ENCODE assay signal across 23 cellular contexts in genomic region chr1:54679706-54680105, GRCh38. TPM values are rescaled to one million over a fixed set of nuclear protein-coding genes. Genes with fewer than 3 reads are reported as not detected.
A peak's percentile ranks its signal among the peaks of the same experiment; 100 is the strongest.
DNase-seq lines count a peak whose midpoint lies in the region; ATAC-seq, FAIRE-seq and TF ChIP-seq lines count a peak whose summit lies in the region.
"Had no signal": no experiment of that assay in that cellular context is flagged by ENCODE, and none has a peak within 500 bp of the region (broad histone marks: within the 10 kb centered on the region; RNA-seq: fewer than 3 reads in every experiment).

No MANE protein-coding gene starts in this region.

- H3K9ac ChIP-seq in H1 (replicated peaks in 1 of 4; ENCODE audit: extremely low read depth in 1 of 4, low read depth in 3 of 4, low read length in 3 of 4) (no peak overlapping the region), neural cell (ENCODE audit: low read length) (no peak overlapping the region), GM23248 (no peak overlapping the region)

- whole genome bisulfite sequencing in H1 (ENCODE audit: extremely low coverage in 1 of 2, insufficient coverage in 1 of 2, insufficient read length in 1 of 2, insufficient replicate concordance in 2 of 2, low coverage in 1 of 2, low lambda C conversion rate in 2 of 2, missing lambda C conversion rate in 1 of 2), 2 experiments, result 78% methylated on average over 6 of the region's 7 CpGs; no CpG with 5 or more reads in 1 of the 2 experiments
- 43 to 59% methylated on average over 5 to 7 of the region's 7 CpGs for WGBS in GM23248 (ENCODE audit: low coverage in 1 of 2, low lambda C conversion rate in 2 of 2, missing lambda C conversion rate in 2 of 2), 2 experiments

- H3K36me3 ChIP-seq in GM23338 (ENCODE audit: insufficient read depth) (no peaks in the 10 kb centered on the region), H7 (replicated peaks; ENCODE audit: control insufficient read depth, insufficient read depth, low read length) (no peaks in the 10 kb centered on the region), H1 (ENCODE audit: control insufficient read depth in 2 of 4, insufficient read depth in 4 of 4, low read length in 3 of 4) (no peaks in the 10 kb centered on the region), neural cell (ENCODE audit: insufficient read depth, low read length) (no peaks in the 10 kb centered on the region), GM23248 (ENCODE audit: low read depth) (no peaks in the 10 kb centered on the region)
- H3K36me3 ChIP-seq: HAP-1 had no signal

- no peak overlapping the region for H3K56ac ChIP-seq in H1 (replicated peaks; ENCODE audit: insufficient read length, low read depth, low read length)

- no peak overlapping the region for H3K4ac ChIP-seq in H1 (replicated peaks; ENCODE audit: insufficient read length, low read depth, low read length)

- no peaks in the 10 kb centered on the region for H3K79me1 ChIP-seq in H1 (ENCODE audit: low read depth, low read length)

- in situ Hi-C loops in GM23248 (cut with MboI), result no loop called here

- no peak for TF ChIP-seq POLR2A in H1 (IDR thresholded peaks at IDR 0.05; ENCODE audit: control extremely low read depth in 1 of 2, low read depth in 2 of 2, low read length in 2 of 2)

- POLR2A ChIA-PET in H1 (lab: Charles Lee; ENCODE audit: partially characterized antibody), result interaction anchor here (1.7 to 1.8 kb wide), 2 partner anchors 36 to 83 kb away, joined by 3 to 4 read pairs; partner anchors contain the start of gene TTC4

- no peak overlapping the region for H4K8ac ChIP-seq in H1 (ENCODE audit: extremely low read depth, insufficient read depth, low read length)

- no peaks in the 10 kb centered on the region for H3K4me1 ChIP-seq in GM23338 (ENCODE audit: insufficient read depth)
- H3K4me1 ChIP-seq in H1 (replicated peaks in 1 of 4; ENCODE audit: control insufficient read depth in 3 of 4, insufficient read depth in 4 of 4, low read length in 3 of 4), result peaks cover 0 to 9% (median 3%) of the 10 kb centered on the region in 4 experiments; a peak in 3 of 7 replicates
- no peaks in the 10 kb centered on the region for H3K4me1 ChIP-seq in GM23248 (ENCODE audit: insufficient read depth)
- H3K4me1 ChIP-seq: HAP-1 had no signal

- no peak overlapping the region for H2BK15ac ChIP-seq in H1 (ENCODE audit: low read length)

- DNase-seq in GM23338 (ENCODE audit: low spot score), result no peak
- DNase-seq in H7, result peak; percentile 34
- no peak for DNase-seq in H1 (ENCODE audit: low read depth in 1 of 2, low spot score in 2 of 2)
- DNase-seq in islet precursor cell, result no peak
- no peak for DNase-seq in NCI-H1092 (lab: John Stamatoyannopoulos, UW)
- no peak for DNase-seq in H4 (ENCODE audit: low spot score)
- DNase-seq in GM23248, result no peak
- DNase-seq: C1 segment of cervical spinal cord; Calu3; CD4-positive, alpha-beta memory T cell; COR-L47; DMS79 treated with DMSO at 0.1 percent for 48 hours; GF-D8; HFFc6 had no signal

- H3K23ac ChIP-seq in H1 (ENCODE audit: insufficient read length), result no peak overlapping the region

- H2AFZ ChIP-seq in GM23338 (peak overlapping the region; percentile 47; the same call in 1 of the 2 replicates), H1 (ENCODE audit: low read length) (no peak overlapping the region), neural cell (ENCODE audit: low read depth, low read length) (no peak overlapping the region), GM23248 (no peak overlapping the region)

- H3K23me2 ChIP-seq in H1 (ENCODE audit: low read depth, low read length), result no peaks in the 10 kb centered on the region

- no peak overlapping the region for H2BK5ac ChIP-seq in H1 (ENCODE audit: low read depth, low read length)

- CTCF ChIA-PET in H1 (lab: Charles Lee; ENCODE audit: partially characterized antibody), result interaction anchor here (0.5 to 5.6 kb wide), 9 partner anchors 9 to 168 kb away, joined by 3 to 33 read pairs (median 4); partner anchors contain the start of genes TTC22 and TTC4

- no peak overlapping the region for H3K4me3 ChIP-seq in GM23338
- H3K4me3 ChIP-seq in H7 (ENCODE audit: insufficient read depth, low read depth, low read length), result no peak overlapping the region
- no peak overlapping the region for H3K4me3 ChIP-seq in H1 (ENCODE audit: extremely low read depth in 1 of 4, insufficient read depth in 2 of 4, low read depth in 3 of 4, low read length in 4 of 4)
- H3K4me3 ChIP-seq in neural cell (ENCODE audit: low read length), result no peak overlapping the region
- no peak overlapping the region for H3K4me3 ChIP-seq in GM23248
- H3K4me3 ChIP-seq: HAP-1 had no signal

- TF ChIP-seq RAD21 in H1 (IDR thresholded peaks at IDR 0.05 in 1 of 2, conservative IDR thresholded peaks at IDR 0.05 in 1 of 2; ENCODE audit: low read depth in 2 of 2, low read length in 2 of 2) (no peak), neural cell (conservative IDR thresholded peaks at IDR 0.05) (no peak)

- H3F3A ChIP-seq in GM23338 (replicated peaks; ENCODE audit: low read depth) (no peaks in the 10 kb centered on the region), neural cell (ENCODE audit: insufficient read depth, low read length, poor library complexity, severe bottlenecking) (no peaks in the 10 kb centered on the region), GM23248 (ENCODE audit: insufficient read depth) (no peaks in the 10 kb centered on the region)

- H3K27me3 ChIP-seq in GM23338 (ENCODE audit: insufficient read depth) (no peaks in the 10 kb centered on the region), H7 (ENCODE audit: control insufficient read depth, insufficient read depth, low read length) (no peaks in the 10 kb centered on the region), H1 (replicated peaks in 1 of 4; ENCODE audit: control insufficient read depth in 3 of 4, extremely low read depth in 1 of 4, insufficient read depth in 3 of 4, low read length in 3 of 4) (no peaks in the 10 kb centered on the region), neural cell (ENCODE audit: insufficient read depth, low read depth, low read length) (no peaks in the 10 kb centered on the region), GM23248 (replicated peaks; ENCODE audit: insufficient read depth) (peaks cover 13% of the 10 kb centered on the region)

- H3K36me3 Mint-ChIP-seq in GM23338 (ENCODE audit: low read depth), result no peaks in the 10 kb centered on the region
- H3K36me3 Mint-ChIP-seq: CD4-positive, alpha-beta memory T cell had no signal

- no peak for FAIRE-seq in H1 (lab: Jason Lieb, UNC)
- FAIRE-seq: GM12891, GM18507 had no signal

- no peaks in the 10 kb centered on the region for H3K9me3 Mint-ChIP-seq in GM23338
- H3K9me3 Mint-ChIP-seq: CD4-positive, alpha-beta memory T cell; HFFc6 had no signal

- no peak for TF ChIP-seq EP300 in H1 (IDR thresholded peaks at IDR 0.05; ENCODE audit: borderline replicate concordance in 1 of 2, low read depth in 2 of 2, low read length in 2 of 2)
- TF ChIP-seq EP300 in neural cell (conservative IDR thresholded peaks at IDR 0.05; ENCODE audit: poor library complexity, severe bottlenecking), result no peak

- no peaks in the 10 kb centered on the region for H3K9me3 ChIP-seq in H1 (ENCODE audit: insufficient read depth in 2 of 2, low read depth in 1 of 2, low read length in 1 of 2)
- no peaks in the 10 kb centered on the region for H3K9me3 ChIP-seq in neural cell (ENCODE audit: low read length)
- H3K9me3 ChIP-seq in GM23248 (ENCODE audit: low read depth), result no peaks in the 10 kb centered on the region
- H3K9me3 ChIP-seq: HAP-1 had no signal

- H3K4me3 Mint-ChIP-seq in GM23338, result no peak overlapping the region
- H3K4me3 Mint-ChIP-seq: CD4-positive, alpha-beta memory T cell; HFFc6 had no signal

- H2BK120ac ChIP-seq in H1 (replicated peaks; ENCODE audit: low read depth, low read length), result no peak overlapping the region

- H2AK5ac ChIP-seq in H1 (ENCODE audit: low read depth, low read length), result no peak overlapping the region

- H3K27ac ChIP-seq in GM23338 (ENCODE audit: low read depth), result no peak overlapping the region
- no peak overlapping the region for H3K27ac ChIP-seq in H1 (ENCODE audit: low read depth, low read length)
- H3K27ac ChIP-seq in neural cell (ENCODE audit: low read length), result peak overlapping the region; percentile 93
- H3K27ac ChIP-seq in GM23248, result no peak overlapping the region

- 0 out of 2 replicates have a peak overlapping the region, but pooled peaks have one; percentile 17 for H2BK12ac ChIP-seq in H1 (ENCODE audit: low read depth, low read length)

- no peak overlapping the region for H3K27ac Mint-ChIP-seq in GM23338

- H4K20me1 ChIP-seq in GM23338 (replicated peaks; ENCODE audit: insufficient read depth), result no peaks in the 10 kb centered on the region
- H4K20me1 ChIP-seq in H1 (replicated peaks in 1 of 2; ENCODE audit: control insufficient read depth in 1 of 2, insufficient read depth in 2 of 2, low read length in 2 of 2), result no peaks in the 10 kb centered on the region
- H4K20me1 ChIP-seq in neural cell (ENCODE audit: insufficient read depth), result no peaks in the 10 kb centered on the region
- no peaks in the 10 kb centered on the region for H4K20me1 ChIP-seq in GM23248 (ENCODE audit: insufficient read depth)

- no peak overlapping the region for H4K91ac ChIP-seq in H1 (replicated peaks; ENCODE audit: insufficient read length, low read length)

- H3K27me3 Mint-ChIP-seq in GM23338 (ENCODE audit: insufficient read depth, low read depth, poor library complexity), result peaks cover 5% of the 10 kb centered on the region
- H3K27me3 Mint-ChIP-seq: CD4-positive, alpha-beta memory T cell had no signal

- no peaks in the 10 kb centered on the region for H3K9me2 ChIP-seq in GM23338 (ENCODE audit: insufficient read depth)
- H3K9me2 ChIP-seq in neural cell (ENCODE audit: insufficient read depth, low read length), result no peaks in the 10 kb centered on the region
- no peaks in the 10 kb centered on the region for H3K9me2 ChIP-seq in GM23248 (ENCODE audit: insufficient read depth)

- no peak overlapping the region for H4K5ac ChIP-seq in H1 (ENCODE audit: insufficient read length, low read depth, low read length)

- no peaks in the 10 kb centered on the region for H3K79me2 ChIP-seq in GM23338 (replicated peaks; ENCODE audit: insufficient read depth)
- H3K79me2 ChIP-seq in H1 (ENCODE audit: control insufficient read depth in 1 of 2, insufficient read depth in 2 of 2, low read length in 2 of 2), result no peaks in the 10 kb centered on the region
- no peaks in the 10 kb centered on the region for H3K79me2 ChIP-seq in neural cell (replicated peaks; ENCODE audit: insufficient read depth, low read length)
- H3K79me2 ChIP-seq in GM23248 (ENCODE audit: insufficient read depth), result no peaks in the 10 kb centered on the region

- H3K14ac ChIP-seq in H1 (ENCODE audit: insufficient read length), result no peak overlapping the region

- H3K4me2 ChIP-seq in GM23338 (no peak overlapping the region), H1 (ENCODE audit: insufficient read depth in 1 of 2, low read depth in 2 of 2, low read length in 2 of 2) (no peak overlapping the region), neural cell (ENCODE audit: low read length) (no peak overlapping the region), GM23248 (ENCODE audit: unreplicated experiment) (no peak overlapping the region)

- TF ChIP-seq CTCF in GM23338 (conservative IDR thresholded peaks at IDR 0.05; ENCODE audit: low read depth in 2 of 2) (no peak), H1 (IDR thresholded peaks at IDR 0.05; ENCODE audit: control extremely low read depth in 1 of 3, insufficient read depth in 1 of 3, low read depth in 1 of 3, low read length in 3 of 3) (no peak), neural cell (IDR thresholded peaks at IDR 0.05; ENCODE audit: poor library complexity, severe bottlenecking) (no peak)

- H3K4me1 Mint-ChIP-seq in GM23338, result peaks cover 11% of the 10 kb centered on the region

- no peak overlapping the region for H3K18ac ChIP-seq in H1 (ENCODE audit: extremely low read depth, low read length)

- ATAC-seq in GM23338, result peak; percentile 17; the same call in 1 of the 3 replicates

- H2BK20ac ChIP-seq in H1 (ENCODE audit: low read length), result no peak overlapping the region

RNA-seq across cellular contexts. Expression of gene TTC4, which starts 36.0 kb away (rescaled TPM):
- total RNA-seq in GM23338 (2014; rRNA removed; shearing (Covaris generic)), result 25.8 and 33.6 TPM in 2 replicates
- polyA plus RNA-seq in GM23338 (2016; fragmentation: Nextera tagmentation; extraction: Ambion mirVana) (24.8 and 25.1 TPM in 2 replicates), H1 (2011; rRNA removed) (17.6 and 21.0 TPM in 2 replicates), neural cell (22.5 and 27.2 TPM in 2 replicates), GM23248 (2016; fragmentation: Nextera tagmentation; extraction: Ambion mirVana) (24.2 and 25.1 TPM in 2 replicates)
- 35.8 and 37.3 TPM in 2 replicates for total RNA-seq in H7 (2014; rRNA removed; shearing (Covaris generic))
- 24.2 and 25.1 TPM in 2 replicates for total RNA-seq in H1 (2021; fragmentation: NEBNext Ultra II Directional; extraction: Animal tissue kit (Norgen Biotek cat#: 25700))
- 21.1 TPM for polyA plus RNA-seq in H1 (2011; cell fraction: cytosol; rRNA removed)
- polyA plus RNA-seq in H1 (2011; cell fraction: nucleus; rRNA removed), result 16.0 TPM
- polyA plus RNA-seq in H1 (2012, experiment 1 of 2), result 20.7 to 30.0 TPM (median 22.8 TPM) in 4 replicates
- polyA plus RNA-seq in H1 (2012, experiment 2 of 2), result 12.1 TPM
- polyA plus RNA-seq in H1 (2013, experiment 1 of 2), result 18.9 TPM
- polyA plus RNA-seq in H1 (2013, experiment 2 of 2), result 17.9 TPM
- 23.2 and 27.6 TPM in 2 replicates for polyA minus RNA-seq in H1 (2011; rRNA and poly(A)+ RNA removed)
- 10.3 TPM for polyA minus RNA-seq in H1 (2011; cell fraction: cytosol; rRNA and poly(A)+ RNA removed)
- 18.1 TPM for polyA minus RNA-seq in H1 (2011; cell fraction: nucleus; rRNA and poly(A)+ RNA removed)
- polyA minus RNA-seq in neural cell, result 27.0 and 43.2 TPM in 2 replicates
- total RNA-seq in H4 (2014; rRNA removed; shearing (Covaris generic)), result 47.8 and 52.9 TPM in 2 replicates
- total RNA-seq in GM23248 (2014; rRNA removed; shearing (Covaris generic)), result 20.4 and 27.1 TPM in 2 replicates

RNA-seq across cellular contexts. Expression of gene MROH7, which starts 38.1 kb away (rescaled TPM):
- total RNA-seq in GM23338 (2014; rRNA removed; shearing (Covaris generic)), result 0.17 TPM in 1 of 2 replicates, not detected in the other
- polyA plus RNA-seq in GM23338 (2016; fragmentation: Nextera tagmentation; extraction: Ambion mirVana), result not detected in 2 replicates
- 0.03 and 0.18 TPM in 2 replicates for total RNA-seq in H7 (2014; rRNA removed; shearing (Covaris generic))
- 0.07 TPM in 1 of 2 replicates, not detected in the other for total RNA-seq in H1 (2021; fragmentation: NEBNext Ultra II Directional; extraction: Animal tissue kit (Norgen Biotek cat#: 25700))
- polyA plus RNA-seq in H1 (2011; rRNA removed), result 0.20 and 0.27 TPM in 2 replicates
- 0.19 TPM for polyA plus RNA-seq in H1 (2011; cell fraction: cytosol; rRNA removed)
- polyA plus RNA-seq in H1 (2011; cell fraction: nucleus; rRNA removed), result 0.96 TPM
- 0.15 to 0.48 TPM (median 0.28 TPM) in 3 of 4 replicates, not detected in the other for polyA plus RNA-seq in H1 (2012, experiment 1 of 2)
- not detected for polyA plus RNA-seq in H1 (2012, experiment 2 of 2)
- polyA plus RNA-seq in H1 (2013, experiment 1 of 2), result 0.08 TPM
- 0.04 TPM for polyA plus RNA-seq in H1 (2013, experiment 2 of 2)
- 0.51 and 0.66 TPM in 2 replicates for polyA minus RNA-seq in H1 (2011; rRNA and poly(A)+ RNA removed)
- not detected for polyA minus RNA-seq in H1 (2011; cell fraction: cytosol; rRNA and poly(A)+ RNA removed)
- polyA minus RNA-seq in H1 (2011; cell fraction: nucleus; rRNA and poly(A)+ RNA removed), result 1.9 TPM
- polyA plus RNA-seq in neural cell, result not detected in 2 replicates
- polyA minus RNA-seq in neural cell, result not detected in 2 replicates
- not detected in 2 replicates for total RNA-seq in H4 (2014; rRNA removed; shearing (Covaris generic))
- 0.51 and 0.65 TPM in 2 replicates for total RNA-seq in GM23248 (2014; rRNA removed; shearing (Covaris generic))
- polyA plus RNA-seq in GM23248 (2016; fragmentation: Nextera tagmentation; extraction: Ambion mirVana), result 0.13 TPM in 1 of 2 replicates, not detected in the other
- total RNA-seq: A172, A673, Daoy, G401 had no signal
- polyA plus RNA-seq: CD4-positive, alpha-beta memory T cell had no signal

RNA-seq across cellular contexts. Expression of gene FAM151A, which starts 56.4 kb away (rescaled TPM):
- total RNA-seq in GM23338 (2014; rRNA removed; shearing (Covaris generic)), result 0.10 TPM in 1 of 2 replicates, not detected in the other
- polyA plus RNA-seq in GM23338 (2016; fragmentation: Nextera tagmentation; extraction: Ambion mirVana) (not detected in 2 replicates), H1 (2011; rRNA removed) (0.08 TPM in 1 of 2 replicates, not detected in the other), neural cell (not detected in 2 replicates), GM23248 (2016; fragmentation: Nextera tagmentation; extraction: Ambion mirVana) (0.09 TPM in 1 of 2 replicates, not detected in the other)
- total RNA-seq in H7 (2014; rRNA removed; shearing (Covaris generic)), result not detected in 2 replicates
- not detected in 2 replicates for total RNA-seq in H1 (2021; fragmentation: NEBNext Ultra II Directional; extraction: Animal tissue kit (Norgen Biotek cat#: 25700))
- polyA plus RNA-seq in H1 (2011; cell fraction: cytosol; rRNA removed), result 0.08 TPM
- polyA plus RNA-seq in H1 (2011; cell fraction: nucleus; rRNA removed), result 0.07 TPM
- polyA plus RNA-seq in H1 (2012, experiment 1 of 2), result not detected in 4 replicates
- not detected for polyA plus RNA-seq in H1 (2012, experiment 2 of 2)
- 0.08 TPM for polyA plus RNA-seq in H1 (2013, experiment 1 of 2)
- polyA plus RNA-seq in H1 (2013, experiment 2 of 2), result 0.06 TPM
- not detected in 2 replicates for polyA minus RNA-seq in H1 (2011; rRNA and poly(A)+ RNA removed)
- not detected for polyA minus RNA-seq in H1 (2011; cell fraction: cytosol; rRNA and poly(A)+ RNA removed)
- not detected for polyA minus RNA-seq in H1 (2011; cell fraction: nucleus; rRNA and poly(A)+ RNA removed)
- not detected in 2 replicates for polyA minus RNA-seq in neural cell
- total RNA-seq in H4 (2014; rRNA removed; shearing (Covaris generic)), result not detected in 2 replicates
- not detected in 2 replicates for total RNA-seq in GM23248 (2014; rRNA removed; shearing (Covaris generic))
- total RNA-seq: A172; A673; Calu3; CD4-positive, alpha-beta memory T cell; Daoy; HFFc6 had no signal
- polyA plus RNA-seq: BJ; CD4-positive, alpha-beta memory T cell had no signal
